Comparison of ENCODE assay signal across 24 cellular contexts in genomic region chr4:53049528-53049927, GRCh38.
"Had no signal": no experiment of that assay in that cellular context is flagged by ENCODE, and none has a peak within 500 bp of the region (broad histone marks: within the 10 kb centered on the region; RNA-seq: fewer than 3 reads in every experiment).

No MANE protein-coding gene starts in this region.

- H3K27ac ChIP-seq: neural progenitor cell, ovary, parathyroid adenoma, psoas muscle, right lobe of liver, sigmoid colon, stomach, thoracic aorta, thyroid gland, tibial nerve, vagina had no signal

- H3K27me3 ChIP-seq: neural progenitor cell, ovary, right lobe of liver, sigmoid colon, stomach, thyroid gland, tibial nerve, vagina had no signal

- FAIRE-seq: small intestine had no signal

- ATAC-seq: naive thymus-derived CD4-positive, alpha-beta T cell; natural killer cell; psoas muscle; right cardiac atrium; right lobe of liver; stimulated activated effector memory CD8-positive, alpha-beta T cell treated with anti-CD3 and anti-CD28 coated beads, Interleukin-12 subunit alpha, Interleukin-12 subunit beta, amount 100 ng/mL, for 72 hours; stimulated activated naive B cell treated with anti-CD40 and anti-IgM and Interleukin-4, amounts not matched to agents 10 μg/mL and 1 μg/mL and 100 μg/mL, for 72 hours had no signal

- H3K4me3 ChIP-seq: neural progenitor cell, ovary, psoas muscle, right lobe of liver, sigmoid colon, stomach, thoracic aorta, thyroid gland, tibial nerve, vagina had no signal

- H3K9me3 ChIP-seq: ovary, psoas muscle, right lobe of liver, sigmoid colon, stomach, thoracic aorta, thyroid gland, tibial nerve, vagina had no signal

- H3K36me3 ChIP-seq: neural progenitor cell, ovary, right lobe of liver, sigmoid colon, stomach, thoracic aorta, thyroid gland, vagina had no signal

- H3K9ac ChIP-seq: neural progenitor cell, parathyroid adenoma had no signal

- H3K4me2 ChIP-seq: neural progenitor cell had no signal

- H3K4me1 ChIP-seq: neural progenitor cell, parathyroid adenoma, psoas muscle, right lobe of liver, sigmoid colon, stomach, tibial nerve, vagina had no signal

- DNase-seq: naive thymus-derived CD4-positive, alpha-beta T cell; natural killer cell; occipital lobe; ovary; posterior cingulate gyrus; psoas muscle; right cardiac atrium; right lobe of liver; sigmoid colon; small intestine; stimulated activated CD4-positive, alpha-beta T cell treated with anti-CD3 and anti-CD28 coated beads, Interleukin-15, amount 100 ng/mL, for 24 hours; stimulated activated CD4-positive, alpha-beta T cell treated with anti-CD3 and anti-CD28 coated beads, Interleukin-2, amount 100 ng/mL, for 24 hours; stimulated activated CD4-positive, alpha-beta T cell treated with anti-CD3 and anti-CD28 coated beads, Interleukin-2, amount 100 ng/mL, for 48 hours; stimulated activated CD4-positive, alpha-beta T cell treated with anti-CD3 and anti-CD28 coated beads, Interleukin-4, amount 100 ng/mL, for 24 hours; stimulated activated naive B cell treated with anti-CD40 and anti-IgM and Interleukin-4, amounts not matched to agents 10 μg/mL and 1 μg/mL and 100 μg/mL, for 72 hours; stimulated activated naive CD4-positive, alpha-beta T cell treated with Interleukin-2 at 50 U/mL for 16 hours; stomach; thyroid gland had no signal

- H2AFZ ChIP-seq: neural progenitor cell, parathyroid adenoma had no signal
